Comparison of ENCODE assay signal across 3 cellular contexts in the genomic region with DNA sequence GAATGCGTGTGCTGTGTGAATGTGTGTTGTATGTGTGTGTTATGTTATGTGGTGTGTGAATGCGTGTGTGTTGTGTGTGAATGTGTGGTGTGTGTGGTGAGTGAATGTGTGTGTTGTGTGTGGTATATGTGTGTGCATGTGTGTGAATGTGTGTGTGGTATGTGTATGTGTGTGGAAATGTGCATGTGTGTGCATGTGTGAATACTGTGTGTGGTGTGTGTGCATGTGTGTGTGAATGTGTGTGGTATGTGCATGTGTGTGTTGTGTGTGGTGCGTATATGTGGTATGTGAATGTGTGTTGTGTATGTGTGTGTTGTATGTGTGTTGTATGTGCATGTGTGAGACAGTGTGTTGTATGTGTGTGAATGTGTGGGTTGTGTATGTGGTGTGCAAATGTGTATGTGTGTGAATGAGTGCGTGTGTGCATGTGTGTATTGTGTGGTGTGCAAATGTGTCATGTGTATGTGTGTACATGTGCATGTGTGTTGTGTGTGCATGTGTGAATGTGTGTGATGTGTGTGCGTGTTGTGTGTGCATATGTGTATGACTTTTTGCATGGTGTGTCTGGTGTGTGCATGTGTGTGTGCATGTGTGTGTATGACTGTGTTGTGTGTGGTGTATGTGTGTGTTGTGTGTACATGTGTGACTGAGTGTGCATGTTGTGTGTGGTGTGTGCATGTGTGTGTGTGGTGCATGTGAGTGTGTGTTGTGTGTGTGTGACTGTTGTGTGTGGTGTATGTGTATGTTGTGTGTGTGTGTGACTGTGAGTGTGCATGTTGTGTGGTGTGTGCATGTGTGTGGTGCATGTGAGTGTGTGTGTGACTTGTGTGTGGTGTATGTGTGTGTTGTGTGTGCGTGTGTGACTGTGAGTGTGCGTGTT.
A peak's percentile ranks its signal among the peaks of the same experiment; 100 is the strongest.
TF ChIP-seq lines count a peak whose summit lies in the region.

No MANE protein-coding gene starts in this region.

TF ChIP-seq in HepG2, 621 proteins besides CTCF, POLR2A, EP300 and RAD21 (continues in another document):
- TF ChIP-seq ZNF30 (CRISPR knock-in tag; IDR thresholded peaks at IDR 0.05) (no peak), ZNF232 (CRISPR knock-in tag; IDR thresholded peaks at IDR 0.05; ENCODE audit: borderline replicate concordance) (no peak), ZNF788 (CRISPR knock-in tag; IDR thresholded peaks at IDR 0.05; ENCODE audit: borderline replicate concordance) (no peak), ZNF781 (CRISPR knock-in tag; IDR thresholded peaks at IDR 0.05; ENCODE audit: borderline replicate concordance, not compliant biosample characterization) (no peak), ISL2 (CRISPR knock-in tag; IDR thresholded peaks at IDR 0.05) (no peak), NFKB2 (CRISPR knock-in tag; IDR thresholded peaks at IDR 0.05; ENCODE audit: borderline replicate concordance) (no peak), ZNF432 (CRISPR knock-in tag; IDR thresholded peaks at IDR 0.05; ENCODE audit: borderline replicate concordance) (no peak), THAP11 (CRISPR knock-in tag; IDR thresholded peaks at IDR 0.05) (no peak), ZKSCAN1 (IDR thresholded peaks at IDR 0.05; ENCODE audit: low read length) (no peak), HMG20B (CRISPR knock-in tag; conservative IDR thresholded peaks at IDR 0.05) (no peak), PRPF4 (IDR thresholded peaks at IDR 0.05; ENCODE audit: low read depth, low read length, poor library complexity, severe bottlenecking) (no peak), FOXP1 (IDR thresholded peaks at IDR 0.05) (peak; percentile 76), FOXP1 (CRISPR knock-in tag; IDR thresholded peaks at IDR 0.05) (no peak), PHF8 (CRISPR knock-in tag; IDR thresholded peaks at IDR 0.05) (no peak), NRL (CRISPR knock-in tag; IDR thresholded peaks at IDR 0.05; ENCODE audit: borderline replicate concordance) (no peak), CREB1 (IDR thresholded peaks at IDR 0.05) (peak; percentile 20; the same call in 1 of the 2 replicates), CREB1 (CRISPR knock-in tag; IDR thresholded peaks at IDR 0.05) (no peak), BRD4 (CRISPR knock-in tag; IDR thresholded peaks at IDR 0.05) (no peak)
- TF ChIP-seq, protein P1, sequence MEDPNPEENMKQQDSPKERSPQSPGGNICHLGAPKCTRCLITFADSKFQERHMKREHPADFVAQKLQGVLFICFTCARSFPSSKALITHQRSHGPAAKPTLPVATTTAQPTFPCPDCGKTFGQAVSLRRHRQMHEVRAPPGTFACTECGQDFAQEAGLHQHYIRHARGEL (CRISPR knock-in tag; IDR thresholded peaks at IDR 0.05), result no peak
- TF ChIP-seq, protein P2, sequence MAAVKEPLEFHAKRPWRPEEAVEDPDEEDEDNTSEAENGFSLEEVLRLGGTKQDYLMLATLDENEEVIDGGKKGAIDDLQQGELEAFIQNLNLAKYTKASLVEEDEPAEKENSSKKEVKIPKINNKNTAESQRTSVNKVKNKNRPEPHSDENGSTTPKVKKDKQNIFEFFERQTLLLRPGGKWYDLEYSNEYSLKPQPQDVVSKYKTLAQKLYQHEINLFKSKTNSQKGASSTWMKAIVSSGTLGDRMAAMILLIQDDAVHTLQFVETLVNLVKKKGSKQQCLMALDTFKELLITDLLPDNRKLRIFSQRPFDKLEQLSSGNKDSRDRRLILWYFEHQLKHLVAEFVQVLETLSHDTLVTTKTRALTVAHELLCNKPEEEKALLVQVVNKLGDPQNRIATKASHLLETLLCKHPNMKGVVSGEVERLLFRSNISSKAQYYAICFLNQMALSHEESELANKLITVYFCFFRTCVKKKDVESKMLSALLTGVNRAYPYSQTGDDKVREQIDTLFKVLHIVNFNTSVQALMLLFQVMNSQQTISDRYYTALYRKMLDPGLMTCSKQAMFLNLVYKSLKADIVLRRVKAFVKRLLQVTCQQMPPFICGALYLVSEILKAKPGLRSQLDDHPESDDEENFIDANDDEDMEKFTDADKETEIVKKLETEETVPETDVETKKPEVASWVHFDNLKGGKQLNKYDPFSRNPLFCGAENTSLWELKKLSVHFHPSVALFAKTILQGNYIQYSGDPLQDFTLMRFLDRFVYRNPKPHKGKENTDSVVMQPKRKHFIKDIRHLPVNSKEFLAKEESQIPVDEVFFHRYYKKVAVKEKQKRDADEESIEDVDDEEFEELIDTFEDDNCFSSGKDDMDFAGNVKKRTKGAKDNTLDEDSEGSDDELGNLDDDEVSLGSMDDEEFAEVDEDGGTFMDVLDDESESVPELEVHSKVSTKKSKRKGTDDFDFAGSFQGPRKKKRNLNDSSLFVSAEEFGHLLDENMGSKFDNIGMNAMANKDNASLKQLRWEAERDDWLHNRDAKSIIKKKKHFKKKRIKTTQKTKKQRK (IDR thresholded peaks at IDR 0.05; ENCODE audit: low read length), result no peak

TF ChIP-seq in H1, 55 proteins besides CTCF, POLR2A, EP300 and RAD21:
- no peak for TF ChIP-seq MAFK (IDR thresholded peaks at IDR 0.05; ENCODE audit: low read depth, low read length)
- no peak for TF ChIP-seq SIX5 (IDR thresholded peaks at IDR 0.05; ENCODE audit: low read depth, low read length)
- TF ChIP-seq, protein P3, sequence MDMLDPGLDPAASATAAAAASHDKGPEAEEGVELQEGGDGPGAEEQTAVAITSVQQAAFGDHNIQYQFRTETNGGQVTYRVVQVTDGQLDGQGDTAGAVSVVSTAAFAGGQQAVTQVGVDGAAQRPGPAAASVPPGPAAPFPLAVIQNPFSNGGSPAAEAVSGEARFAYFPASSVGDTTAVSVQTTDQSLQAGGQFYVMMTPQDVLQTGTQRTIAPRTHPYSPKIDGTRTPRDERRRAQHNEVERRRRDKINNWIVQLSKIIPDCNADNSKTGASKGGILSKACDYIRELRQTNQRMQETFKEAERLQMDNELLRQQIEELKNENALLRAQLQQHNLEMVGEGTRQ (IDR thresholded peaks at IDR 0.05; ENCODE audit: low read length), result no peak
- TF ChIP-seq HDAC6 (IDR thresholded peaks at IDR 0.05; ENCODE audit: low read depth, low read length), result no peak
- no peak for TF ChIP-seq CHD2 (IDR thresholded peaks at IDR 0.05; ENCODE audit: low read length)
- TF ChIP-seq SIN3A (conservative IDR thresholded peaks at IDR 0.05 in 1 of 2, IDR thresholded peaks at IDR 0.05 in 1 of 2; ENCODE audit: low read depth in 1 of 2, low read length in 2 of 2), result no peak
- TF ChIP-seq, protein P4, sequence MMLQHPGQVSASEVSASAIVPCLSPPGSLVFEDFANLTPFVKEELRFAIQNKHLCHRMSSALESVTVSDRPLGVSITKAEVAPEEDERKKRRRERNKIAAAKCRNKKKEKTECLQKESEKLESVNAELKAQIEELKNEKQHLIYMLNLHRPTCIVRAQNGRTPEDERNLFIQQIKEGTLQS (IDR thresholded peaks at IDR 0.05; ENCODE audit: insufficient read depth, low read depth, low read length), result no peak
- no peak for TF ChIP-seq SIRT6 (IDR thresholded peaks at IDR 0.05; ENCODE audit: low read length)
- TF ChIP-seq CREB1 (IDR thresholded peaks at IDR 0.05), result no peak
- no peak for TF ChIP-seq GTF2F1 (IDR thresholded peaks at IDR 0.05; ENCODE audit: borderline replicate concordance, low read depth, low read length)
- no peak for TF ChIP-seq SP2 (IDR thresholded peaks at IDR 0.05; ENCODE audit: low read length)
- no peak for TF ChIP-seq TAF7 (optimal IDR thresholded peaks at IDR 0.05; ENCODE audit: borderline replicate concordance, low read depth, low read length)
- TF ChIP-seq NANOG (IDR thresholded peaks at IDR 0.05; ENCODE audit: insufficient read depth, low read depth, low read length, poor library complexity, severe bottlenecking), result no peak
- TF ChIP-seq BACH1 (IDR thresholded peaks at IDR 0.05; ENCODE audit: low read length), result no peak
TF ChIP-seq in H1: peak in this region for 0.

TF ChIP-seq in WTC11, 78 proteins besides CTCF, POLR2A, EP300 and RAD21:
- TF ChIP-seq, protein P5, sequence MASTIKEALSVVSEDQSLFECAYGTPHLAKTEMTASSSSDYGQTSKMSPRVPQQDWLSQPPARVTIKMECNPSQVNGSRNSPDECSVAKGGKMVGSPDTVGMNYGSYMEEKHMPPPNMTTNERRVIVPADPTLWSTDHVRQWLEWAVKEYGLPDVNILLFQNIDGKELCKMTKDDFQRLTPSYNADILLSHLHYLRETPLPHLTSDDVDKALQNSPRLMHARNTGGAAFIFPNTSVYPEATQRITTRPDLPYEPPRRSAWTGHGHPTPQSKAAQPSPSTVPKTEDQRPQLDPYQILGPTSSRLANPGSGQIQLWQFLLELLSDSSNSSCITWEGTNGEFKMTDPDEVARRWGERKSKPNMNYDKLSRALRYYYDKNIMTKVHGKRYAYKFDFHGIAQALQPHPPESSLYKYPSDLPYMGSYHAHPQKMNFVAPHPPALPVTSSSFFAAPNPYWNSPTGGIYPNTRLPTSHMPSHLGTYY (CRISPR knock-in tag; IDR thresholded peaks at IDR 0.05), result no peak
- no peak for TF ChIP-seq GRHL2 (CRISPR knock-in tag; IDR thresholded peaks at IDR 0.05; ENCODE audit: insufficient replicate concordance, severe bottlenecking)
- TF ChIP-seq SMAD4 (CRISPR knock-in tag; IDR thresholded peaks at IDR 0.05), result no peak
- TF ChIP-seq, protein P6, sequence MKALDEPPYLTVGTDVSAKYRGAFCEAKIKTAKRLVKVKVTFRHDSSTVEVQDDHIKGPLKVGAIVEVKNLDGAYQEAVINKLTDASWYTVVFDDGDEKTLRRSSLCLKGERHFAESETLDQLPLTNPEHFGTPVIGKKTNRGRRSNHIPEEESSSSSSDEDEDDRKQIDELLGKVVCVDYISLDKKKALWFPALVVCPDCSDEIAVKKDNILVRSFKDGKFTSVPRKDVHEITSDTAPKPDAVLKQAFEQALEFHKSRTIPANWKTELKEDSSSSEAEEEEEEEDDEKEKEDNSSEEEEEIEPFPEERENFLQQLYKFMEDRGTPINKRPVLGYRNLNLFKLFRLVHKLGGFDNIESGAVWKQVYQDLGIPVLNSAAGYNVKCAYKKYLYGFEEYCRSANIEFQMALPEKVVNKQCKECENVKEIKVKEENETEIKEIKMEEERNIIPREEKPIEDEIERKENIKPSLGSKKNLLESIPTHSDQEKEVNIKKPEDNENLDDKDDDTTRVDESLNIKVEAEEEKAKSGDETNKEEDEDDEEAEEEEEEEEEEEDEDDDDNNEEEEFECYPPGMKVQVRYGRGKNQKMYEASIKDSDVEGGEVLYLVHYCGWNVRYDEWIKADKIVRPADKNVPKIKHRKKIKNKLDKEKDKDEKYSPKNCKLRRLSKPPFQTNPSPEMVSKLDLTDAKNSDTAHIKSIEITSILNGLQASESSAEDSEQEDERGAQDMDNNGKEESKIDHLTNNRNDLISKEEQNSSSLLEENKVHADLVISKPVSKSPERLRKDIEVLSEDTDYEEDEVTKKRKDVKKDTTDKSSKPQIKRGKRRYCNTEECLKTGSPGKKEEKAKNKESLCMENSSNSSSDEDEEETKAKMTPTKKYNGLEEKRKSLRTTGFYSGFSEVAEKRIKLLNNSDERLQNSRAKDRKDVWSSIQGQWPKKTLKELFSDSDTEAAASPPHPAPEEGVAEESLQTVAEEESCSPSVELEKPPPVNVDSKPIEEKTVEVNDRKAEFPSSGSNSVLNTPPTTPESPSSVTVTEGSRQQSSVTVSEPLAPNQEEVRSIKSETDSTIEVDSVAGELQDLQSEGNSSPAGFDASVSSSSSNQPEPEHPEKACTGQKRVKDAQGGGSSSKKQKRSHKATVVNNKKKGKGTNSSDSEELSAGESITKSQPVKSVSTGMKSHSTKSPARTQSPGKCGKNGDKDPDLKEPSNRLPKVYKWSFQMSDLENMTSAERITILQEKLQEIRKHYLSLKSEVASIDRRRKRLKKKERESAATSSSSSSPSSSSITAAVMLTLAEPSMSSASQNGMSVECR (CRISPR knock-in tag; IDR thresholded peaks at IDR 0.05; ENCODE audit: borderline replicate concordance), result no peak
- TF ChIP-seq, protein P4 (CRISPR knock-in tag; conservative IDR thresholded peaks at IDR 0.05), result no peak
- no peak for TF ChIP-seq ATF1 (CRISPR knock-in tag; IDR thresholded peaks at IDR 0.05)
- no peak for TF ChIP-seq HMGA2 (CRISPR knock-in tag; IDR thresholded peaks at IDR 0.05)
- TF ChIP-seq NR3C1 (CRISPR knock-in tag; conservative IDR thresholded peaks at IDR 0.05; ENCODE audit: low read depth), result no peak
- no peak for TF ChIP-seq TEAD4 (CRISPR knock-in tag; IDR thresholded peaks at IDR 0.05)
- TF ChIP-seq PRRX2 (CRISPR knock-in tag; IDR thresholded peaks at IDR 0.05), result no peak
- TF ChIP-seq, protein P7, sequence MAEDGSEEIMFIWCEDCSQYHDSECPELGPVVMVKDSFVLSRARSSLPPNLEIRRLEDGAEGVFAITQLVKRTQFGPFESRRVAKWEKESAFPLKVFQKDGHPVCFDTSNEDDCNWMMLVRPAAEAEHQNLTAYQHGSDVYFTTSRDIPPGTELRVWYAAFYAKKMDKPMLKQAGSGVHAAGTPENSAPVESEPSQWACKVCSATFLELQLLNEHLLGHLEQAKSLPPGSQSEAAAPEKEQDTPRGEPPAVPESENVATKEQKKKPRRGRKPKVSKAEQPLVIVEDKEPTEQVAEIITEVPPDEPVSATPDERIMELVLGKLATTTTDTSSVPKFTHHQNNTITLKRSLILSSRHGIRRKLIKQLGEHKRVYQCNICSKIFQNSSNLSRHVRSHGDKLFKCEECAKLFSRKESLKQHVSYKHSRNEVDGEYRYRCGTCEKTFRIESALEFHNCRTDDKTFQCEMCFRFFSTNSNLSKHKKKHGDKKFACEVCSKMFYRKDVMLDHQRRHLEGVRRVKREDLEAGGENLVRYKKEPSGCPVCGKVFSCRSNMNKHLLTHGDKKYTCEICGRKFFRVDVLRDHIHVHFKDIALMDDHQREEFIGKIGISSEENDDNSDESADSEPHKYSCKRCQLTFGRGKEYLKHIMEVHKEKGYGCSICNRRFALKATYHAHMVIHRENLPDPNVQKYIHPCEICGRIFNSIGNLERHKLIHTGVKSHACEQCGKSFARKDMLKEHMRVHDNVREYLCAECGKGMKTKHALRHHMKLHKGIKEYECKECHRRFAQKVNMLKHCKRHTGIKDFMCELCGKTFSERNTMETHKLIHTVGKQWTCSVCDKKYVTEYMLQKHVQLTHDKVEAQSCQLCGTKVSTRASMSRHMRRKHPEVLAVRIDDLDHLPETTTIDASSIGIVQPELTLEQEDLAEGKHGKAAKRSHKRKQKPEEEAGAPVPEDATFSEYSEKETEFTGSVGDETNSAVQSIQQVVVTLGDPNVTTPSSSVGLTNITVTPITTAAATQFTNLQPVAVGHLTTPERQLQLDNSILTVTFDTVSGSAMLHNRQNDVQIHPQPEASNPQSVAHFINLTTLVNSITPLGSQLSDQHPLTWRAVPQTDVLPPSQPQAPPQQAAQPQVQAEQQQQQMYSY (CRISPR knock-in tag; IDR thresholded peaks at IDR 0.05), result no peak
- no peak for TF ChIP-seq EMX1 (CRISPR knock-in tag; IDR thresholded peaks at IDR 0.05)
- TF ChIP-seq, protein P8, sequence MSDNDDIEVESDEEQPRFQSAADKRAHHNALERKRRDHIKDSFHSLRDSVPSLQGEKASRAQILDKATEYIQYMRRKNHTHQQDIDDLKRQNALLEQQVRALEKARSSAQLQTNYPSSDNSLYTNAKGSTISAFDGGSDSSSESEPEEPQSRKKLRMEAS (CRISPR knock-in tag; IDR thresholded peaks at IDR 0.05), result no peak
- TF ChIP-seq, protein P9, sequence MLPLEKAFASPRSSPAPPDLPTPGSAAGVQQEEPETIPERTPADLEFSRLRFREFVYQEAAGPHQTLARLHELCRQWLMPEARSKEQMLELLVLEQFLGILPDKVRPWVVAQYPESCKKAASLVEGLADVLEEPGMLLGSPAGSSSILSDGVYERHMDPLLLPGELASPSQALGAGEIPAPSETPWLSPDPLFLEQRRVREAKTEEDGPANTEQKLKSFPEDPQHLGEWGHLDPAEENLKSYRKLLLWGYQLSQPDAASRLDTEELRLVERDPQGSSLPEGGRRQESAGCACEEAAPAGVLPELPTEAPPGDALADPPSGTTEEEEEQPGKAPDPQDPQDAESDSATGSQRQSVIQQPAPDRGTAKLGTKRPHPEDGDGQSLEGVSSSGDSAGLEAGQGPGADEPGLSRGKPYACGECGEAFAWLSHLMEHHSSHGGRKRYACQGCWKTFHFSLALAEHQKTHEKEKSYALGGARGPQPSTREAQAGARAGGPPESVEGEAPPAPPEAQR (CRISPR knock-in tag; IDR thresholded peaks at IDR 0.05), result no peak
TF ChIP-seq in WTC11: peak in this region for 0.
